In genomic region chr20:49668181-49668877, GRCh38 we compare ENCODE assay signal across 10 cellular contexts. TPM values are rescaled to one million over a fixed set of nuclear protein-coding genes. Genes with fewer than 3 reads are reported as not detected.
A peak's percentile ranks its signal among the peaks of the same experiment; 100 is the strongest.
DNase-seq lines count a peak whose midpoint lies in the region; ATAC-seq, FAIRE-seq and TF ChIP-seq lines count a peak whose summit lies in the region.
"Had no signal": no experiment of that assay in that cellular context is flagged by ENCODE, and none has a peak within 500 bp of the region (broad histone marks: within the 10 kb centered on the region; RNA-seq: fewer than 3 reads in every experiment).

No MANE protein-coding gene starts in this region.

- H3K4me1 Mint-ChIP-seq in activated naive CD4-positive, alpha-beta T cell treated with anti-CD3 and anti-CD28 coated beads, Interleukin-2, amount 10 ng/mL, durations not matched to agents 7 days and 5 days = peaks cover 37% of the 10 kb centered on the region
- H3K4me1 Mint-ChIP-seq in osteocyte (ENCODE audit: unreplicated experiment) = peaks cover 53% of the 10 kb centered on the region

- no peak for TF ChIP-seq CTCF in osteocyte (IDR thresholded peaks at IDR 0.05)

- peaks cover 3% of the 10 kb centered on the region for H3K27me3 Mint-ChIP-seq in activated naive CD4-positive, alpha-beta T cell treated with anti-CD3 and anti-CD28 coated beads, Interleukin-2, amount 10 ng/mL, durations not matched to agents 7 days and 5 days
- no peaks in the 10 kb centered on the region for H3K27me3 Mint-ChIP-seq in osteocyte (ENCODE audit: unreplicated experiment)

- no CpG with 5 or more reads among the region's 12 CpGs for WGBS in neuronal stem cell (ENCODE audit: extremely low coverage in 2 of 2, insufficient read length in 2 of 2, insufficient replicate concordance in 1 of 2), 2 donors

- no peak overlapping the region for H3K27ac ChIP-seq in neuronal stem cell (replicated peaks; ENCODE audit: low read length)

- FAIRE-seq in RCC 7860 (lab: Jason Lieb, UNC) = peak; percentile 23
- FAIRE-seq: endothelial cell of umbilical vein had no signal

- no peak overlapping the region for H2AFZ ChIP-seq in neuronal stem cell (ENCODE audit: low read length)

- peak; percentile 77 for ATAC-seq in GM18502 (IDR thresholded peaks at IDR 0.05; ENCODE audit: poor library complexity, unreplicated experiment)
- ATAC-seq in HG02763 (IDR thresholded peaks at IDR 0.05; ENCODE audit: unreplicated experiment) = peak; percentile 71

- H3K9me3 Mint-ChIP-seq in activated naive CD4-positive, alpha-beta T cell treated with anti-CD3 and anti-CD28 coated beads, Interleukin-2, amount 10 ng/mL, durations not matched to agents 7 days and 5 days = no peaks in the 10 kb centered on the region
- H3K9me3 Mint-ChIP-seq in osteocyte (ENCODE audit: unreplicated experiment) = no peaks in the 10 kb centered on the region

- no peaks in the 10 kb centered on the region for H3K36me3 ChIP-seq in neuronal stem cell (replicated peaks in 1 of 2; ENCODE audit: control insufficient read depth in 2 of 2, insufficient read depth in 2 of 2, low read length in 2 of 2)
- H3K36me3 ChIP-seq: HAP-1 had no signal

- no peak overlapping the region for H3K4me3 Mint-ChIP-seq in activated naive CD4-positive, alpha-beta T cell treated with anti-CD3 and anti-CD28 coated beads, Interleukin-2, amount 10 ng/mL, durations not matched to agents 7 days and 5 days
- no peak overlapping the region for H3K4me3 Mint-ChIP-seq in osteocyte (ENCODE audit: unreplicated experiment)

- H3K14ac ChIP-seq in neuronal stem cell (ENCODE audit: low read length) = no peak overlapping the region

- peaks cover 2% of the 10 kb centered on the region for H3K79me1 ChIP-seq in neuronal stem cell (ENCODE audit: low read depth, low read length)

- no peaks in the 10 kb centered on the region for H3K36me3 Mint-ChIP-seq in activated naive CD4-positive, alpha-beta T cell treated with anti-CD3 and anti-CD28 coated beads, Interleukin-2, amount 10 ng/mL, durations not matched to agents 7 days and 5 days
- no peaks in the 10 kb centered on the region for H3K36me3 Mint-ChIP-seq in osteocyte (ENCODE audit: unreplicated experiment)

- peak overlapping the region; percentile 12 for H3K4me2 ChIP-seq in neuronal stem cell (ENCODE audit: insufficient read depth, low read length, poor library complexity, severe bottlenecking)

- H3K27me3 ChIP-seq in neuronal stem cell (ENCODE audit: control insufficient read depth in 3 of 3, insufficient read depth in 3 of 3, low read depth in 1 of 3, low read length in 3 of 3) = no peaks in the 10 kb centered on the region

- no peak overlapping the region for H2AK5ac ChIP-seq in neuronal stem cell (ENCODE audit: low read depth, low read length)

- no peak overlapping the region for H2BK5ac ChIP-seq in neuronal stem cell (ENCODE audit: low read length)

- DNase-seq in RCC 7860 (ENCODE audit: low spot score) (no peak), neuronal stem cell (ENCODE audit: low spot score) (no peak), dedifferentiated amniotic fluid mesenchymal stem cell (ENCODE audit: extremely low spot score) (no peak), osteocyte (ENCODE audit: extremely low spot score, unreplicated experiment) (no peak), epidermal melanocyte (ENCODE audit: insufficient read length, low spot score) (no peak)
- peak; percentile 41 for DNase-seq in activated naive CD4-positive, alpha-beta T cell treated with anti-CD3 and anti-CD28 coated beads, Interleukin-2, amount 10 ng/mL, durations not matched to agents 7 days and 5 days

- H3K4me3 ChIP-seq in neuronal stem cell (ENCODE audit: low read length in 2 of 2) = no peak overlapping the region
- H3K4me3 ChIP-seq: HAP-1 had no signal

- no peak overlapping the region for H2BK120ac ChIP-seq in neuronal stem cell (ENCODE audit: low read depth, low read length)

- no peak overlapping the region for H4K8ac ChIP-seq in neuronal stem cell (ENCODE audit: low read depth, low read length)

- H3K27ac Mint-ChIP-seq in activated naive CD4-positive, alpha-beta T cell treated with anti-CD3 and anti-CD28 coated beads, Interleukin-2, amount 10 ng/mL, durations not matched to agents 7 days and 5 days = no peak overlapping the region
- no peak overlapping the region for H3K27ac Mint-ChIP-seq in osteocyte (ENCODE audit: unreplicated experiment)

- no peak overlapping the region for H3K23ac ChIP-seq in neuronal stem cell (ENCODE audit: low read depth, low read length, poor library complexity)

- H3K4ac ChIP-seq in neuronal stem cell (ENCODE audit: low read length) = no peak overlapping the region

- no peaks in the 10 kb centered on the region for H3K9me3 ChIP-seq in neuronal stem cell (replicated peaks in 1 of 2; ENCODE audit: control insufficient read depth in 2 of 2, insufficient read depth in 1 of 2, low read depth in 1 of 2, low read length in 2 of 2)
- H3K9me3 ChIP-seq: HAP-1 had no signal

- H3K4me1 ChIP-seq in neuronal stem cell (ENCODE audit: control insufficient read depth in 2 of 2, insufficient read depth in 1 of 2, low read depth in 1 of 2, low read length in 2 of 2) = peaks cover 0 to 8% of the 10 kb centered on the region in 2 donors

- no peak overlapping the region for H2BK12ac ChIP-seq in neuronal stem cell (ENCODE audit: low read length)

- peak overlapping the region; percentile 21 for H3K18ac ChIP-seq in neuronal stem cell (ENCODE audit: low read length)

- H3K9ac ChIP-seq in neuronal stem cell (ENCODE audit: low read depth, low read length, poor library complexity) = no peak overlapping the region

- H2BK15ac ChIP-seq in neuronal stem cell (ENCODE audit: low read length) = no peak overlapping the region

- no peak overlapping the region for H4K91ac ChIP-seq in neuronal stem cell (ENCODE audit: low read depth, low read length, poor library complexity)

- CTCF ChIA-PET in activated naive CD4-positive, alpha-beta T cell treated with anti-CD3 and anti-CD28 coated beads, Interleukin-2, amount 10 ng/mL, durations not matched to agents 7 days and 5 days (lab: Charles Lee) = interaction anchor here (0.8 to 1.4 kb wide), 3 partner anchors 11 to 33 kb away, joined by 3 to 4 read pairs (median 3); no protein-coding TSS in a partner anchor

RNA-seq across cellular contexts. Expression of gene B4GALT5, which starts 45.3 kb away (rescaled TPM):
- 46.5 TPM for polyA plus RNA-seq in neuronal stem cell (2013, experiment 1 of 2)
- 48.5 TPM for polyA plus RNA-seq in neuronal stem cell (2013, experiment 2 of 2)
- total RNA-seq in osteocyte = 45.4 TPM in 2 replicates
